In the genomic region with DNA sequence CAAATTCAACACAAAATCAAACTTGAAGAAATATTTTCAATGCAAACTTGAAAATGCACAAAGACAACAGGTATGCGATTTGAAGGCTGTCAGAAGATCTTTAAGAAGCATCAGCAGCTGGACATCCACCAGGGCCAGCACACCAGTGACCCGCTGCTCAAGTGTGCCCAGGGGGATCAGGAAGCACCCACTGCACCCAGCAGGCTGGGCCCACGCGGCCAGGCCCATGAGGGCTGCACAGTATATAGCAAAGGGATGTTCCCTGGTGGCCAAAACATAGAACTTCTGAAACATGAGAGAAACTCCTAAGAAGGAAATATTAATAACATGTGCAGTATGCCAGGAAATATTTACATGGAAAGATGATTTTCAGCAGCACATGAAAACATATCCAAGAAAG, we compare ENCODE assay signal across 1 cellular context.
TF ChIP-seq lines count a peak whose summit lies in the region.

No MANE protein-coding gene starts in this region.

TF ChIP-seq in WTC11, 78 proteins besides CTCF, POLR2A, EP300 and RAD21 (continued from another document):
- TF ChIP-seq, protein P1, sequence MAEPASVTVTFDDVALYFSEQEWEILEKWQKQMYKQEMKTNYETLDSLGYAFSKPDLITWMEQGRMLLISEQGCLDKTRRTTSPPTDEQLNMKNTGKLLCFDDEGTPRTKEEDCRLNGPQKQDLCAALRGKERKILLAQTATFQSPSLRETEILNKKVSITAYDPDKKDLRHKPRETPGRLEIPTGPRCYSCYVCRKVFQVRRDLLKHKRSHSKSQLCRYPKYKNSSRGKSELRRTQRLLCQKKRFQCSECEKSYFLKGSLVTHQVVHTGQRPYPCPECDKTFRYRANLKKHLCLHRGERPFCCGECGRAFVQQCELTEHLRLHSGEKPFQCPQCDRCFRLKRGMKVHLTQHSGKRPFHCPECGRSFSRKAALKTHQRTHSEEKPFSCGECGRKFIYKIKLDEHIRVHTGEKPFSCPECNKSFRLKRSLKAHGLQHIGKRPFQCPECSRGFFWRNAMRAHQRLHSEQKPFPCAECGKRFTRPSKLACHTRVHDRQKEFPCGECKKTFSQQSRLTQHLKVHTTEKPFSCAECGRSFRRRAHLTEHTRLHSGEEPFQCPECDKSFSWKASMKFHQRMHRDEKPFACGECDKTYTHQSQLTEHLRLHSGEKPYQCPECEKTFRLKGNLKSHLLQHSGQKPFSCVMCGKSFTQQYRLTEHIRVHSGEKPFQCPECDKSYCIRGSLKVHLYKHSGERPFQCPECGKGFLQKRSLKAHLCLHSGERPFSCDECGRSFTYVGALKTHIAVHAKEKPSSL (CRISPR knock-in tag; conservative IDR thresholded peaks at IDR 0.05): no peak
- TF ChIP-seq ZBTB21 (CRISPR knock-in tag; IDR thresholded peaks at IDR 0.05; ENCODE audit: borderline replicate concordance) (no peak), ESRRA (CRISPR knock-in tag; IDR thresholded peaks at IDR 0.05; ENCODE audit: borderline replicate concordance) (no peak)
